ENCODE assay signal across 8 cellular contexts in the genomic region with DNA sequence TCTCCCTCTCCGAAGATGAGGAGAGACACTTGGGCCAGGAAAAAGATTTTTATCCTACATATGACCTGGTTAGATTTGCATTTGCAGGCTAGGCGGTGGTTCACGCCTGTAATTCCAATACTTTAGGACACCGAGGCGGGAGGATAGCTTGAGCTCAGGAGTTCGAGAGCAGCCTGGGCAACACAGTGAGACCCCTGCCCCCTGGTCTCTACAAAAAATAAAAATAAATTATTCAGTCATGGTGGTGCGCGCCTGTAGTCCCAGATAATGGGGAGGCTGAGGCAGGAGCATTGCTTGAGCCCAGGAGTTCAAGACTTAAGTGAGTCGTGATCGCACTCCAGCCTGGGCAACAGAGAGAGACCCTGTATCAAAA. TPM values are rescaled to one million over a fixed set of nuclear protein-coding genes. Genes with fewer than 3 reads are reported as not detected.
DNase-seq lines count a peak whose midpoint lies in the region; TF ChIP-seq lines count a peak whose summit lies in the region.

No MANE protein-coding gene starts in this region.

- H3K27ac ChIP-seq in spleen, result peak overlapping the region in 6 of 8 donors; percentile 8 to 85 (median 70)

- peak overlapping the region; percentile 2 for H3K9ac ChIP-seq in iPS-15b (ENCODE audit: low read depth, low read length)

- H3K4me3 ChIP-seq in HFF-Myc (replicated peaks; ENCODE audit: low read depth, low read length) (peak overlapping the region; percentile 62), iPS-15b (ENCODE audit: low read depth, low read length) (peak overlapping the region; percentile 88), spleen (peak overlapping the region in 7 of 8 donors; percentile 52 to 93 (median 89))

- H3K4me1 ChIP-seq in iPS-15b (ENCODE audit: control insufficient read depth, insufficient read depth, low read length) (peaks cover 3% of the 10 kb centered on the region), spleen (peaks cover 8 to 30% (median 19%) of the 10 kb centered on the region in 6 donors)

- H3K9me3 ChIP-seq in iPS-15b (ENCODE audit: control insufficient read depth, insufficient read depth, low read length), result no peaks in the 10 kb centered on the region
- H3K9me3 ChIP-seq in spleen, result no peaks in the 10 kb centered on the region

- H3K4me3 Mint-ChIP-seq in activated CD4-positive, alpha-beta memory T cell treated with anti-CD3 and anti-CD28 coated beads, Interleukin-2, amount 10 ng/mL, durations not matched to agents 7 days and 5 days, result peak overlapping the region; percentile 84

- POLR2A ChIA-PET in activated CD4-positive, alpha-beta memory T cell treated with anti-CD3 and anti-CD28 coated beads, Interleukin-2, amount 10 ng/mL, durations not matched to agents 7 days and 5 days (lab: Charles Lee), result interaction anchor here (0.8 to 3.2 kb wide), 13 partner anchors 10 to 411 kb away, joined by 3 to 43 read pairs (median 4); a partner anchor contains a TSS

- H3K36me3 Mint-ChIP-seq in activated CD4-positive, alpha-beta memory T cell treated with anti-CD3 and anti-CD28 coated beads, Interleukin-2, amount 10 ng/mL, durations not matched to agents 7 days and 5 days (ENCODE audit: low read depth), result peaks cover 7% of the 10 kb centered on the region

- H3K36me3 ChIP-seq in iPS-15b (ENCODE audit: control insufficient read depth, insufficient read depth, low read length), result peaks cover 27% of the 10 kb centered on the region
- H3K36me3 ChIP-seq in spleen, result peaks cover 0 to 31% (median 29%) of the 10 kb centered on the region in 6 donors

- intact Hi-C loops in spleen (cut with DNase I; ENCODE audit: low total_unique reads), result no loop called here

- H3K27me3 ChIP-seq in iPS-15b (ENCODE audit: control insufficient read depth, insufficient read depth, low read length) (no peaks in the 10 kb centered on the region), spleen (replicated peaks in 1 of 7) (no peaks in the 10 kb centered on the region)

- CTCF ChIA-PET in activated CD4-positive, alpha-beta memory T cell treated with anti-CD3 and anti-CD28 coated beads, Interleukin-2, amount 10 ng/mL, durations not matched to agents 7 days and 5 days (lab: Charles Lee), result interaction anchor here (0.8 to 2.5 kb wide), 6 partner anchors 11 to 313 kb away, joined by 3 to 22 read pairs (median 10); a partner anchor contains a TSS

- H3K9me3 Mint-ChIP-seq in activated CD4-positive, alpha-beta memory T cell treated with anti-CD3 and anti-CD28 coated beads, Interleukin-2, amount 10 ng/mL, durations not matched to agents 7 days and 5 days, result no peaks in the 10 kb centered on the region

- H3K4me1 Mint-ChIP-seq in activated CD4-positive, alpha-beta memory T cell treated with anti-CD3 and anti-CD28 coated beads, Interleukin-2, amount 10 ng/mL, durations not matched to agents 7 days and 5 days, result peaks cover 22% of the 10 kb centered on the region

- WGBS in spleen, 5 donors, result 81 to 90% (median 87%) methylated on average over 10 of the region's 10 CpGs

- peak overlapping the region; percentile 77 for H3K27ac Mint-ChIP-seq in activated CD4-positive, alpha-beta memory T cell treated with anti-CD3 and anti-CD28 coated beads, Interleukin-2, amount 10 ng/mL, durations not matched to agents 7 days and 5 days

- DNase-seq in HFF-Myc (ENCODE audit: extremely low read depth, low read depth) (no peak), spleen (no peak), SW 1271 (lab: John Stamatoyannopoulos, UW) (no peak), superior temporal gyrus (ENCODE audit: extremely low spot score) (no peak), medulla oblongata (ENCODE audit: extremely low spot score) (no peak), globus pallidus (ENCODE audit: low spot score) (no peak)
- no peak for DNase-seq in activated CD4-positive, alpha-beta memory T cell treated with anti-CD3 and anti-CD28 coated beads, Interleukin-2, amount 10 ng/mL, durations not matched to agents 7 days and 5 days

- TF ChIP-seq POLR2A in spleen (IDR thresholded peaks at IDR 0.05), result no peak

- TF ChIP-seq CTCF in HFF-Myc (IDR thresholded peaks at IDR 0.05; ENCODE audit: low read depth, low read length, missing control alignments), result no peak
- no peak for TF ChIP-seq CTCF in spleen (IDR thresholded peaks at IDR 0.05 in 8 of 11, conservative IDR thresholded peaks at IDR 0.05 in 3 of 11)

- no peaks in the 10 kb centered on the region for H3K27me3 Mint-ChIP-seq in activated CD4-positive, alpha-beta memory T cell treated with anti-CD3 and anti-CD28 coated beads, Interleukin-2, amount 10 ng/mL, durations not matched to agents 7 days and 5 days

RNA-seq across cellular contexts. Expression of a gene that starts 7.9 kb away (rescaled TPM):
- 10 to 100 TPM; 40.6 to 42.3 TPM for total RNA-seq in activated CD4-positive, alpha-beta memory T cell treated with anti-CD3 and anti-CD28 coated beads, Interleukin-2, amount 10 ng/mL, durations not matched to agents 7 days and 5 days
- 10 to 100 TPM; 23.5 to 80.7 (median 35.7) TPM for total RNA-seq in spleen
- polyA plus RNA-seq in spleen, result 10 to 100 TPM; 19.9 to 31.7 (median 24.3) TPM

RNA-seq across cellular contexts. Expression of a gene that starts 12.5 kb away (rescaled TPM):
- total RNA-seq in activated CD4-positive, alpha-beta memory T cell treated with anti-CD3 and anti-CD28 coated beads, Interleukin-2, amount 10 ng/mL, durations not matched to agents 7 days and 5 days, result 100 to 1,000 TPM in 1 of 2 experiments, 10 to 100 TPM in 1; 96.4 to 101 TPM
- total RNA-seq in spleen, result 10 to 100 TPM; 38.8 to 64.3 (median 48.6) TPM
- polyA plus RNA-seq in spleen, result 100 to 1,000 TPM in 1 of 3 donors, 10 to 100 TPM in 2; 92.3 to 116 (median 97.0) TPM

RNA-seq across cellular contexts. Expression of a gene that starts 13.3 kb away (rescaled TPM):
- total RNA-seq in activated CD4-positive, alpha-beta memory T cell treated with anti-CD3 and anti-CD28 coated beads, Interleukin-2, amount 10 ng/mL, durations not matched to agents 7 days and 5 days, result 10 to 100 TPM; 50.2 to 53.5 TPM
- total RNA-seq in spleen, result 10 to 100 TPM; 43.2 to 82.9 (median 50.8) TPM
- 100 to 1,000 TPM in 1 of 3 donors, 10 to 100 TPM in 2; 47.2 to 101 (median 91.3) TPM for polyA plus RNA-seq in spleen

RNA-seq across cellular contexts. Expression of a gene that starts 27.5 kb away (rescaled TPM):
- under 1 TPM; 0.20 to 0.25 TPM for total RNA-seq in activated CD4-positive, alpha-beta memory T cell treated with anti-CD3 and anti-CD28 coated beads, Interleukin-2, amount 10 ng/mL, durations not matched to agents 7 days and 5 days
- 1 to 10 TPM in 1 of 7 donors, under 1 TPM in 6; 0.44 to 2.7 (median 0.80) TPM for total RNA-seq in spleen
- polyA plus RNA-seq in spleen, result 1 to 10 TPM; 1.0 to 2.3 (median 1.9) TPM

RNA-seq across cellular contexts. Expression of a gene that starts 27.9 kb away (rescaled TPM):
- 10 to 100 TPM; 23.2 to 24.3 TPM for total RNA-seq in activated CD4-positive, alpha-beta memory T cell treated with anti-CD3 and anti-CD28 coated beads, Interleukin-2, amount 10 ng/mL, durations not matched to agents 7 days and 5 days
- 10 to 100 TPM; 19.7 to 38.6 (median 25.9) TPM for total RNA-seq in spleen
- 10 to 100 TPM in 1 of 3 donors, 1 to 10 TPM in 2; 6.6 to 10.7 (median 8.1) TPM for polyA plus RNA-seq in spleen
